Comparison of ENCODE assay signal across 9 cellular contexts in the genomic region with DNA sequence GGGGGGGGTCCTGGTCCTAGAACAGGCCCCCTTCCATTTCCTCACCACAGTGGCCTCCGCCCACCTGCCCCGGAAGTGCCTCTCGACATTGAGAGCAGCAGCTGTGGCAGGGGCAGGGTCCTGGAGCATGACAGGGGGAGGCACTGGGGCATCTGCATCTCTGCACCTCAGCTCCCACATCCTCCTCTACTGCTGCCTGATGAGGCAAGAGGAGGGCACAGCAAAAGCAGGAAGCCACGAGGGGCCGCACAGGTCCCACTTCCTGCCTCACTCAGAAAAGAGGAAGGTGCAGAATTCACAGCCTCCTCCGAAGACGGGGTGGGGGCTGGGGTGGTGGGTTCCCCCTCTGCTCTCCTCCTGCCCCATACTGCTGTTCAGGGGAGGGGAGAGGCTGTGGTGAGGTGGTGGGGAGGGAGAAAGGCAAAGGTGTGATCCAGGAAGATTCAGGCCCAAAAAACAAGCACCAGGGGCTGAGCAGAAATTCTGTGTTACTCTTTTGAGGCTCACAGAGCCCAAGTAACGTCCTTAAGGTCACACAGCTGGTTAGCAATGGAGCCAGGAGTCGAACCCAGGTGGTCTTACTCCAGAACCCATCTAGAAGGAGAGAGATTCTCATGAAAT. TPM values are rescaled to one million over a fixed set of nuclear protein-coding genes. Genes with fewer than 3 reads are reported as not detected.
A peak's percentile ranks its signal among the peaks of the same experiment; 100 is the strongest.
DNase-seq lines count a peak whose midpoint lies in the region; ATAC-seq and TF ChIP-seq lines count a peak whose summit lies in the region.
"Had no signal": no experiment of that assay in that cellular context is flagged by ENCODE, and none has a peak within 500 bp of the region (broad histone marks: within the 10 kb centered on the region; RNA-seq: fewer than 3 reads in every experiment).

No MANE protein-coding gene starts in this region.

- H3K9me3 ChIP-seq in neural progenitor cell (ENCODE audit: low read depth) = no peaks in the 10 kb centered on the region

- no peak overlapping the region for H3K4me2 ChIP-seq in neural progenitor cell

- H3K9ac ChIP-seq in neural progenitor cell = no peak overlapping the region

- CTCF ChIA-PET in activated CD4-positive, alpha-beta memory T cell treated with anti-CD3 and anti-CD28 coated beads, Interleukin-2, amount 10 ng/mL, durations not matched to agents 7 days and 5 days (lab: Charles Lee) = interaction anchor here (0.7 to 1.8 kb wide), 9 partner anchors 8 to 1634 kb away, joined by 3 to 33 read pairs (median 4); partner anchors contain the start of gene AKNA

- H3K36me3 Mint-ChIP-seq in activated CD4-positive, alpha-beta memory T cell treated with anti-CD3 and anti-CD28 coated beads, Interleukin-2, amount 10 ng/mL, durations not matched to agents 7 days and 5 days (ENCODE audit: low read depth) = peaks cover 90% of the 10 kb centered on the region
- H3K36me3 Mint-ChIP-seq in neural progenitor cell = peaks cover 10% of the 10 kb centered on the region
- peaks cover 11% of the 10 kb centered on the region for H3K36me3 Mint-ChIP-seq in type B pancreatic cell

- H3K4me1 ChIP-seq in neural progenitor cell = peaks cover 21% of the 10 kb centered on the region

- no peak overlapping the region for H2AFZ ChIP-seq in neural progenitor cell (replicated peaks)

- POLR2A ChIA-PET in activated CD4-positive, alpha-beta memory T cell treated with anti-CD3 and anti-CD28 coated beads, Interleukin-2, amount 10 ng/mL, durations not matched to agents 7 days and 5 days (lab: Charles Lee) = interaction anchor here (1.2 to 17.7 kb wide), 5 partner anchors 10 to 37 kb away, joined by 3 to 633 read pairs (median 7); partner anchors contain the start of gene AKNA

- no peaks in the 10 kb centered on the region for H3K79me2 ChIP-seq in neural progenitor cell (ENCODE audit: low read depth)

- H3K4me3 Mint-ChIP-seq in activated CD4-positive, alpha-beta memory T cell treated with anti-CD3 and anti-CD28 coated beads, Interleukin-2, amount 10 ng/mL, durations not matched to agents 7 days and 5 days = peak overlapping the region; percentile 71
- no peak overlapping the region for H3K4me3 Mint-ChIP-seq in neural progenitor cell
- no peak overlapping the region for H3K4me3 Mint-ChIP-seq in type B pancreatic cell

- peaks cover 6% of the 10 kb centered on the region for H3F3A ChIP-seq in neural progenitor cell (ENCODE audit: low read depth)

- H3K27me3 ChIP-seq in neural progenitor cell = no peaks in the 10 kb centered on the region

- H3K36me3 ChIP-seq in neural progenitor cell = no peaks in the 10 kb centered on the region

- peak overlapping the region; percentile 93 for H3K27ac Mint-ChIP-seq in activated CD4-positive, alpha-beta memory T cell treated with anti-CD3 and anti-CD28 coated beads, Interleukin-2, amount 10 ng/mL, durations not matched to agents 7 days and 5 days
- H3K27ac Mint-ChIP-seq in neural progenitor cell (no peak overlapping the region), type B pancreatic cell (no peak overlapping the region)

- no peak overlapping the region for H3K4me3 ChIP-seq in neural progenitor cell

- no peak overlapping the region for H3K27ac ChIP-seq in neural progenitor cell

- no peaks in the 10 kb centered on the region for H3K9me3 Mint-ChIP-seq in activated CD4-positive, alpha-beta memory T cell treated with anti-CD3 and anti-CD28 coated beads, Interleukin-2, amount 10 ng/mL, durations not matched to agents 7 days and 5 days
- no peaks in the 10 kb centered on the region for H3K9me3 Mint-ChIP-seq in neural progenitor cell
- H3K9me3 Mint-ChIP-seq in type B pancreatic cell = no peaks in the 10 kb centered on the region

- peaks cover 94% of the 10 kb centered on the region for H3K4me1 Mint-ChIP-seq in activated CD4-positive, alpha-beta memory T cell treated with anti-CD3 and anti-CD28 coated beads, Interleukin-2, amount 10 ng/mL, durations not matched to agents 7 days and 5 days
- peaks cover 44% of the 10 kb centered on the region for H3K4me1 Mint-ChIP-seq in neural progenitor cell
- no peaks in the 10 kb centered on the region for H3K4me1 Mint-ChIP-seq in type B pancreatic cell (ENCODE audit: unreplicated experiment)

- ATAC-seq in GM21528 (IDR thresholded peaks at IDR 0.05; ENCODE audit: low FRiP score, unreplicated experiment) = peak; percentile 93

- H4K20me1 ChIP-seq in neural progenitor cell (ENCODE audit: low read depth) = peaks cover 6% of the 10 kb centered on the region

- TF ChIP-seq CTCF in neural progenitor cell (IDR thresholded peaks at IDR 0.05) (no peak), type B pancreatic cell (conservative IDR thresholded peaks at IDR 0.05) (no peak)

- DNase-seq in CMK (ENCODE audit: low read depth) (peak; percentile 93), Kasumi-1 (lab: John Stamatoyannopoulos, UW) (peak; percentile 99), globus pallidus (ENCODE audit: low spot score) (peak; percentile 65), neural progenitor cell (ENCODE audit: low spot score) (no peak), type B pancreatic cell (ENCODE audit: extremely low spot score, unreplicated experiment) (no peak)
- peak; percentile 92 for DNase-seq in activated CD4-positive, alpha-beta memory T cell treated with anti-CD3 and anti-CD28 coated beads, Interleukin-2, amount 10 ng/mL, durations not matched to agents 7 days and 5 days
- peak; percentile 60 to 70 for DNase-seq in stimulated activated CD4-positive, alpha-beta T cell treated with anti-CD3 and anti-CD28 coated beads, Interleukin-4, amount 100 ng/mL, for 4 hours

- H3K27me3 Mint-ChIP-seq in activated CD4-positive, alpha-beta memory T cell treated with anti-CD3 and anti-CD28 coated beads, Interleukin-2, amount 10 ng/mL, durations not matched to agents 7 days and 5 days = no peaks in the 10 kb centered on the region
- peaks cover 6% of the 10 kb centered on the region for H3K27me3 Mint-ChIP-seq in neural progenitor cell (ENCODE audit: insufficient read depth, low read depth)
- no peaks in the 10 kb centered on the region for H3K27me3 Mint-ChIP-seq in type B pancreatic cell

RNA-seq across cellular contexts. Expression of gene AKNA, which starts 14.7 kb away (rescaled TPM):
- 100 to 1,000 TPM; 350 to 355 TPM for total RNA-seq in activated CD4-positive, alpha-beta memory T cell treated with anti-CD3 and anti-CD28 coated beads, Interleukin-2, amount 10 ng/mL, durations not matched to agents 7 days and 5 days
- total RNA-seq in neural progenitor cell (ENCODE audit: low replicate concordance) (11.4 and 13.4 TPM in 2 replicates), type B pancreatic cell (ENCODE audit: low replicate concordance) (11.5 and 14.0 TPM in 2 replicates)

RNA-seq across cellular contexts. Expression of gene ORM2, which starts 43.4 kb away (rescaled TPM):
- total RNA-seq in activated CD4-positive, alpha-beta memory T cell treated with anti-CD3 and anti-CD28 coated beads, Interleukin-2, amount 10 ng/mL, durations not matched to agents 7 days and 5 days = not detected
- 0.43 TPM in 1 of 2 replicates, not detected in the other for total RNA-seq in neural progenitor cell (ENCODE audit: low replicate concordance)
- not detected in 2 replicates for total RNA-seq in type B pancreatic cell (ENCODE audit: low replicate concordance)
- total RNA-seq: fibroblast of lung had no signal

RNA-seq across cellular contexts. Expression of gene ORM1, which starts 50.2 kb away (rescaled TPM):
- total RNA-seq in activated CD4-positive, alpha-beta memory T cell treated with anti-CD3 and anti-CD28 coated beads, Interleukin-2, amount 10 ng/mL, durations not matched to agents 7 days and 5 days = not detected
- total RNA-seq in neural progenitor cell (ENCODE audit: low replicate concordance) (1.5 TPM in 1 of 2 replicates, not detected in the other), type B pancreatic cell (ENCODE audit: low replicate concordance) (0.65 and 1.6 TPM in 2 replicates)
- total RNA-seq: fibroblast of lung had no signal

Comparison
In these comparisons a context has a peak if more than half of its experiments do, and no peak if none do; other contexts are left out.
1. DNase-seq: peak in CMK (single experiment), Kasumi-1 (2 of 2), activated CD4-positive, alpha-beta memory T cell treated with anti-CD3 and anti-CD28 coated beads, Interleukin-2, amount 10 ng/mL, durations not matched to agents 7 days and 5 days (single experiment), globus pallidus (single experiment) and stimulated activated CD4-positive, alpha-beta T cell treated with anti-CD3 and anti-CD28 coated beads, Interleukin-4, amount 100 ng/mL, for 4 hours (2 of 2); none in neural progenitor cell (single experiment) and type B pancreatic cell (single experiment).
2. RNA of gene AKNA, which starts 14.7 kb away (total RNA-seq): 350 to 355 TPM in activated CD4-positive, alpha-beta memory T cell treated with anti-CD3 and anti-CD28 coated beads, Interleukin-2, amount 10 ng/mL, durations not matched to agents 7 days and 5 days; 11.5 to 14.0 TPM in type B pancreatic cell and 11.4 to 13.4 TPM in neural progenitor cell; every median in the first group is over 10 times any median in the second.